In genomic region chr19:42286349-42287016, GRCh38 we compare ENCODE assay signal across 7 cellular contexts. TPM values are rescaled to one million over a fixed set of nuclear protein-coding genes. Genes with fewer than 3 reads are reported as not detected.
DNase-seq lines count a peak whose midpoint lies in the region; ATAC-seq and TF ChIP-seq lines count a peak whose summit lies in the region.

No MANE protein-coding gene starts in this region.

- DNase-seq in GM19238 (ENCODE audit: insufficient read length, low spot score) (peak; percentile 55), WERI-Rb-1 (no peak), right atrium auricular region (ENCODE audit: low spot score) (no peak), HK-2 (ENCODE audit: unreplicated experiment) (no peak)
- no peak for DNase-seq in stimulated activated effector memory CD8-positive, alpha-beta T cell treated with anti-CD3 and anti-CD28 coated beads, Interleukin-12 subunit alpha, Interleukin-12 subunit beta, amount 100 ng/mL, for 72 hours (ENCODE audit: low spot score in 2 of 2)
- no peak for DNase-seq in stimulated activated naive CD4-positive, alpha-beta T cell treated with Interleukin-2 at 50 U/mL for 16 hours (lab: John Stamatoyannopoulos, UW)

- peak overlapping the region; percentile 76; the same call in 1 of the 2 replicates for H3K27ac ChIP-seq in WERI-Rb-1
- peak overlapping the region; percentile 51 to 86 for H3K27ac ChIP-seq in right atrium auricular region

- peaks cover 0 to 46% of the 10 kb centered on the region in 2 donors for H3K4me1 ChIP-seq in right atrium auricular region

- H3K27ac Mint-ChIP-seq in stimulated activated effector memory CD8-positive, alpha-beta T cell treated with anti-CD3 and anti-CD28 coated beads, Interleukin-12 subunit alpha, Interleukin-12 subunit beta, amount 100 ng/mL, for 72 hours, result peak overlapping the region; percentile 90

- peaks cover 21% of the 10 kb centered on the region for H3K4me1 Mint-ChIP-seq in stimulated activated effector memory CD8-positive, alpha-beta T cell treated with anti-CD3 and anti-CD28 coated beads, Interleukin-12 subunit alpha, Interleukin-12 subunit beta, amount 100 ng/mL, for 72 hours

- H3K36me3 ChIP-seq in WERI-Rb-1 (peaks cover 50% of the 10 kb centered on the region), right atrium auricular region (peaks cover 44% of the 10 kb centered on the region)

- H3K36me3 Mint-ChIP-seq in stimulated activated effector memory CD8-positive, alpha-beta T cell treated with anti-CD3 and anti-CD28 coated beads, Interleukin-12 subunit alpha, Interleukin-12 subunit beta, amount 100 ng/mL, for 72 hours, result peaks cover 69% of the 10 kb centered on the region

- no peaks in the 10 kb centered on the region for H3K9me3 ChIP-seq in WERI-Rb-1 (ENCODE audit: severe bottlenecking)
- H3K9me3 ChIP-seq in right atrium auricular region, result no peaks in the 10 kb centered on the region

- no peaks in the 10 kb centered on the region for H3K9me3 Mint-ChIP-seq in stimulated activated effector memory CD8-positive, alpha-beta T cell treated with anti-CD3 and anti-CD28 coated beads, Interleukin-12 subunit alpha, Interleukin-12 subunit beta, amount 100 ng/mL, for 72 hours

- peak overlapping the region; percentile 84 for H3K4me3 Mint-ChIP-seq in stimulated activated effector memory CD8-positive, alpha-beta T cell treated with anti-CD3 and anti-CD28 coated beads, Interleukin-12 subunit alpha, Interleukin-12 subunit beta, amount 100 ng/mL, for 72 hours

- no peak for ATAC-seq in stimulated activated effector memory CD8-positive, alpha-beta T cell treated with anti-CD3 and anti-CD28 coated beads, Interleukin-12 subunit alpha, Interleukin-12 subunit beta, amount 100 ng/mL, for 72 hours
- ATAC-seq in HG03280 (IDR thresholded peaks at IDR 0.05; ENCODE audit: unreplicated experiment), result no peak

- H3K27me3 ChIP-seq in WERI-Rb-1 (ENCODE audit: insufficient read depth, low read depth, severe bottlenecking) (no peaks in the 10 kb centered on the region), right atrium auricular region (no peaks in the 10 kb centered on the region)

- H3K4me3 ChIP-seq in WERI-Rb-1 (ENCODE audit: low read depth, low read length) (no peak overlapping the region), right atrium auricular region (peak overlapping the region in 1 of 2 donors; percentile 67)

- TF ChIP-seq CTCF in WERI-Rb-1 (IDR thresholded peaks at IDR 0.05; ENCODE audit: low read depth, low read length) (no peak), right atrium auricular region (IDR thresholded peaks at IDR 0.05) (no peak)

RNA-seq across cellular contexts. Expression of gene PRR19, which starts 15.4 kb away (rescaled TPM):
- total RNA-seq in right atrium auricular region, result under 1 TPM in 1 of 2 donors, not detected in 1; 0.59 TPM

RNA-seq across cellular contexts. Expression of gene PAFAH1B3, which starts 15.9 kb away (rescaled TPM):
- total RNA-seq in right atrium auricular region, result 1 to 10 TPM; 2.2 to 8.2 TPM

RNA-seq across cellular contexts. Expression of gene CIC, which starts 17.4 kb away (rescaled TPM):
- 10 to 100 TPM; 27.4 to 53.5 TPM for total RNA-seq in right atrium auricular region

RNA-seq across cellular contexts. Expression of gene TMEM145, which starts 26.6 kb away (rescaled TPM):
- total RNA-seq in right atrium auricular region, result under 1 TPM in 1 of 2 donors, not detected in 1; 0.94 TPM

RNA-seq across cellular contexts. Expression of gene ERF, which starts 31.6 kb away (rescaled TPM):
- 10 to 100 TPM; 26.8 to 34.9 TPM for total RNA-seq in right atrium auricular region
